Comparison of ENCODE assay signal across 1 cellular context in the genomic region with DNA sequence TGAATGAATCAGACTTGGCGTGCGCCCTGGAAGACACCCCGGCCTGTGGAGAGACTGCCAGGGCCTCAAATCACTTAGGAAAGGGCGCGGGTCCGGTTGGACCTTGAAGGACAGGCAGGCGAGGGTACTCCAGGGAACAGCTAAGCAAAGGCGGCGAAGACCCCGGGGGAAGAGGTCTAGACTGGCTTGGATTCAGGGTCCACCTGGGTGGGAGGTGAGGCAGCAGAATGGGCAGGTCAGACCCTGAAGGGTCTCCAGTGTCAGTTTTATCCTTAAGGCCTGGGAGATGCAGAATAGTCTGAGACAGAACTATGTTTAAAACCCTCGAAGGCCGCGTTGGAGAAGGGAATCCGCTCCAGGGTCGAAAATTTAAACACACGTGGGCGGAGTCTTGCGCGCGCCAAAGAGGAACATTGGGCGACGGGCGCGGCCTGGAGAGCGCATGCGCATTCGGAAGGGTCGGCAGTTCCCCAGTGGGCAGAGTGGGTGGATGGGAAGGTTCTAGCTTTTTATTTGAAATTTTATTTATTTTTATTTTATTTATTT.
TF ChIP-seq lines count a peak whose summit lies in the region.

No MANE protein-coding gene starts in this region.

TF ChIP-seq in K562, 482 proteins besides CTCF, POLR2A, EP300 and RAD21 (continued from another document and continues in another):
- TF ChIP-seq, protein P1, sequence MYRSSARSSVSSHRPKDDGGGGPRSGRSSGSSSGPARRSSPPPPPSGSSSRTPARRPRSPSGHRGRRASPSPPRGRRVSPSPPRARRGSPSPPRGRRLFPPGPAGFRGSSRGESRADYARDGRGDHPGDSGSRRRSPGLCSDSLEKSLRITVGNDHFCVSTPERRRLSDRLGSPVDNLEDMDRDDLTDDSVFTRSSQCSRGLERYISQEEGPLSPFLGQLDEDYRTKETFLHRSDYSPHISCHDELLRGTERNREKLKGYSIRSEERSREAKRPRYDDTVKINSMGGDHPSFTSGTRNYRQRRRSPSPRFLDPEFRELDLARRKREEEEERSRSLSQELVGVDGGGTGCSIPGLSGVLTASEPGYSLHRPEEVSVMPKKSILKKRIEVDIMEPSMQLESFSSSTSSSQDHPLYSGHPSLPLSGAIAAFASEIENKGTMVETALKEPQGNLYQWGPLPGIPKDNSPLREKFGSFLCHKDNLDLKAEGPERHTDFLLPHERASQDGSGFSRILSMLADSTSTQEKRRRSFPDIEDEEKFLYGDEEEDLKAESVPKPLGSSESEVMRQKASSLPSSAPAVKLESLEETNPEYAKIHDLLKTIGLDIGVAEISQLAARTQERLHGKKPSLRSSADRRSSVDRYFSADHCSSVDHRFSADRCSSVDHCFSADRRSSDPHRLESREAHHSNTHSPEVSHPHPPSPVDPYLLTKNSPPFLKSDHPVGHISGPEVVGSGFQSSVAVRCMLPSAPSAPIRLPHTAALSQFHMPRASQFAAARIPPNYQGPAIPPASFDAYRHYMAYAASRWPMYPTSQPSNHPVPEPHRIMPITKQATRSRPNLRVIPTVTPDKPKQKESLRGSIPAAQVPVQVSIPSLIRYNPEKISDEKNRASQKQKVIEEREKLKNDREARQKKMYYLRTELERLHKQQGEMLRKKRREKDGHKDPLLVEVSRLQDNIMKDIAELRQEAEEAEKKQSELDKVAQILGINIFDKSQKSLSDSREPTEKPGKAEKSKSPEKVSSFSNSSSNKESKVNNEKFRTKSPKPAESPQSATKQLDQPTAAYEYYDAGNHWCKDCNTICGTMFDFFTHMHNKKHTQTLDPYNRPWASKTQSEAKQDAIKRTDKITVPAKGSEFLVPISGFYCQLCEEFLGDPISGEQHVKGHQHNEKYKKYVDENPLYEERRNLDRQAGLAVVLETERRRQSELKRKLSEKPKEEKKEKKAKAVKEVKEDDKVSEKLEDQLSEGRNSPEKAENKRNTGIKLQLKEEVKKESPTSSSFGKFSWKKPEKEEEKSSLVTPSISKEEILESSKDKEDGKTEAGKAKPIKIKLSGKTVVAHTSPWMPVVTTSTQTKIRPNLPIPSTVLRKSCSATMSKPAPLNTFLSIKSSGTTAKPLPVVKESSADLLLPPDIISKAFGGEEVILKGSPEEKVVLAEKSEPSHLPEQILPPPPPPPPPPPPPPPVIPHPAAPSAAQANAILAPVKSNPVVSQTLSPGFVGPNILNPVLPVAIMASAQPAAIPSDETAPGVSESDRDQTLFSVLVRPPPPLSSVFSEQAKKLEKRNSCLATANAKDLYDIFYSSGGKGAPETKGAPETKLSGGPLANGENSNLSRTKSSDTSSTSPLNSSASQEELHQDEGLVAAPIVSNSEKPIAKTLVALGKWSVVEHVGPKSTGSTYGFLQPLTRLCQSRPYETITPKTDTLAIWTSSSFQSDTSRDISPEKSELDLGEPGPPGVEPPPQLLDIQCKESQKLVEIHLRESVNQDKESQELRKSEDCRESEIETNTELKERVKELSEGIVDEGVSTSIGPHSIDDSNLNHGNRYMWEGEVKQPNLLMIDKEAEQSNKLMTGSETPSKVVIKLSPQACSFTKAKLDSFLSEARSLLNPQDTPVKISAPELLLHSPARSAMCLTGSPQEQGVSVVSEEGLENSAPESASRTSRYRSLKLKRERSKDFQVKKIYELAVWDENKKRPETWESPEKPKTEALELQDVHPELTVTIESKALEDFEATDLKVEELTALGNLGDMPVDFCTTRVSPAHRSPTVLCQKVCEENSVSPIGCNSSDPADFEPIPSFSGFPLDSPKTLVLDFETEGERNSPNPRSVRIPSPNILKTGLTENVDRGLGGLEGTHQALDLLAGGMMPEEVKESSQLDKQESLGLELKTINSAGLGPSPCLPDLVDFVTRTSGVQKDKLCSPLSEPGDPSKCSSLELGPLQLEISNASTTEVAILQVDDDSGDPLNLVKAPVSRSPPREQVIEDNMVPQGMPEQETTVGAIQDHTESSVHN (IDR thresholded peaks at IDR 0.05; ENCODE audit: borderline replicate concordance in 1 of 2, low read depth in 1 of 2) = no peak
- no peak for TF ChIP-seq ESRRB (CRISPR knock-in tag; IDR thresholded peaks at IDR 0.05; ENCODE audit: borderline replicate concordance)
- TF ChIP-seq IFI16 (CRISPR knock-in tag; IDR thresholded peaks at IDR 0.05) = no peak
- no peak; the same call in 1 of the 2 replicates for TF ChIP-seq TRIM28 (IDR thresholded peaks at IDR 0.05)
- TF ChIP-seq, protein P2, sequence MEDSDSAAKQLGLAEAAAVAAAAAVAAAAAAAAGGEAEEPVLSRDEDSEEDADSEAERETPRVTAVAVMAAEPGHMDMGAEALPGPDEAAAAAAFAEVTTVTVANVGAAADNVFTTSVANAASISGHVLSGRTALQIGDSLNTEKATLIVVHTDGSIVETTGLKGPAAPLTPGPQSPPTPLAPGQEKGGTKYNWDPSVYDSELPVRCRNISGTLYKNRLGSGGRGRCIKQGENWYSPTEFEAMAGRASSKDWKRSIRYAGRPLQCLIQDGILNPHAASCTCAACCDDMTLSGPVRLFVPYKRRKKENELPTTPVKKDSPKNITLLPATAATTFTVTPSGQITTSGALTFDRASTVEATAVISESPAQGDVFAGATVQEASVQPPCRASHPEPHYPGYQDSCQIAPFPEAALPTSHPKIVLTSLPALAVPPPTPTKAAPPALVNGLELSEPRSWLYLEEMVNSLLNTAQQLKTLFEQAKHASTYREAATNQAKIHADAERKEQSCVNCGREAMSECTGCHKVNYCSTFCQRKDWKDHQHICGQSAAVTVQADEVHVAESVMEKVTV (CRISPR knock-in tag; IDR thresholded peaks at IDR 0.05) = no peak
- TF ChIP-seq MEF2D (tag; conservative IDR thresholded peaks at IDR 0.05; ENCODE audit: low read depth) = peak; percentile 29; the same call in 1 of the 2 replicates
- TF ChIP-seq, protein P3, sequence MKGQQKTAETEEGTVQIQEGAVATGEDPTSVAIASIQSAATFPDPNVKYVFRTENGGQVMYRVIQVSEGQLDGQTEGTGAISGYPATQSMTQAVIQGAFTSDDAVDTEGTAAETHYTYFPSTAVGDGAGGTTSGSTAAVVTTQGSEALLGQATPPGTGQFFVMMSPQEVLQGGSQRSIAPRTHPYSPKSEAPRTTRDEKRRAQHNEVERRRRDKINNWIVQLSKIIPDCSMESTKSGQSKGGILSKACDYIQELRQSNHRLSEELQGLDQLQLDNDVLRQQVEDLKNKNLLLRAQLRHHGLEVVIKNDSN (CRISPR knock-in tag; IDR thresholded peaks at IDR 0.05) = no peak
- TF ChIP-seq, protein P4, sequence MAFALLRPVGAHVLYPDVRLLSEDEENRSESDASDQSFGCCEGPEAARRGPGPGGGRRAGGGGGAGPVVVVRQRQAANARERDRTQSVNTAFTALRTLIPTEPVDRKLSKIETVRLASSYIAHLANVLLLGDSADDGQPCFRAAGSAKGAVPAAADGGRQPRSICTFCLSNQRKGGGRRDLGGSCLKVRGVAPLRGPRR (CRISPR knock-in tag; IDR thresholded peaks at IDR 0.05) = no peak
- no peak for TF ChIP-seq NFATC3 (IDR thresholded peaks at IDR 0.05)
- TF ChIP-seq PML (IDR thresholded peaks at IDR 0.05; ENCODE audit: low read length) = peak; percentile 66
- TF ChIP-seq RUNX1 (IDR thresholded peaks at IDR 0.05; ENCODE audit: low read depth) = no peak
- TF ChIP-seq, protein P5, sequence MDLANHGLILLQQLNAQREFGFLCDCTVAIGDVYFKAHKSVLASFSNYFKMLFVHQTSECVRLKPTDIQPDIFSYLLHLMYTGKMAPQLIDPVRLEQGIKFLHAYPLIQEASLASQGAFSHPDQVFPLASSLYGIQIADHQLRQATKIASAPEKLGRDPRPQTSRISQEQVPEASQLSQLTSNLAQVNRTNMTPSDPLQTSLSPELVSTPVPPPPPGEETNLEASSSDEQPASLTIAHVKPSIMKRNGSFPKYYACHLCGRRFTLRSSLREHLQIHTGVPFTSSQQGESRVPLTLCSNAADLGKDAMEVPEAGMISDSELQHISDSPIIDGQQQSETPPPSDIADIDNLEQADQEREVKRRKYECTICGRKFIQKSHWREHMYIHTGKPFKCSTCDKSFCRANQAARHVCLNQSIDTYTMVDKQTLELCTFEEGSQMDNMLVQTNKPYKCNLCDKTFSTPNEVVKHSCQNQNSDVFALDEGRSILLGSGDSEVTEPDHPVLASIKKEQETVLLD (IDR thresholded peaks at IDR 0.05) = peak; percentile 66; the same call in 1 of the 2 replicates
- peak; percentile 1 for TF ChIP-seq KDM5B (IDR thresholded peaks at IDR 0.05; ENCODE audit: insufficient replicate concordance, low read depth, low read length)
- peak; percentile 91 for TF ChIP-seq ZFX (CRISPR knock-in tag; IDR thresholded peaks at IDR 0.05)
- TF ChIP-seq U2AF2 (optimal IDR thresholded peaks at IDR 0.05; ENCODE audit: low read depth, low read length) = no peak
- TF ChIP-seq, protein P6, sequence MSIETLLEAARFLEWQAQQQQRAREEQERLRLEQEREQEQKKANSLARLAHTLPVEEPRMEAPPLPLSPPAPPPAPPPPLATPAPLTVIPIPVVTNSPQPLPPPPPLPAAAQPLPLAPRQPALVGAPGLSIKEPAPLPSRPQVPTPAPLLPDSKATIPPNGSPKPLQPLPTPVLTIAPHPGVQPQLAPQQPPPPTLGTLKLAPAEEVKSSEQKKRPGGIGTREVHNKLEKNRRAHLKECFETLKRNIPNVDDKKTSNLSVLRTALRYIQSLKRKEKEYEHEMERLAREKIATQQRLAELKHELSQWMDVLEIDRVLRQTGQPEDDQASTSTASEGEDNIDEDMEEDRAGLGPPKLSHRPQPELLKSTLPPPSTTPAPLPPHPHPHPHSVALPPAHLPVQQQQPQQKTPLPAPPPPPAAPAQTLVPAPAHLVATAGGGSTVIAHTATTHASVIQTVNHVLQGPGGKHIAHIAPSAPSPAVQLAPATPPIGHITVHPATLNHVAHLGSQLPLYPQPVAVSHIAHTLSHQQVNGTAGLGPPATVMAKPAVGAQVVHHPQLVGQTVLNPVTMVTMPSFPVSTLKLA (conservative IDR thresholded peaks at IDR 0.05) = peak; percentile 67 to 70
- no peak for TF ChIP-seq KAT2B (IDR thresholded peaks at IDR 0.05; ENCODE audit: low read depth, low read length)
- TF ChIP-seq, protein P7, sequence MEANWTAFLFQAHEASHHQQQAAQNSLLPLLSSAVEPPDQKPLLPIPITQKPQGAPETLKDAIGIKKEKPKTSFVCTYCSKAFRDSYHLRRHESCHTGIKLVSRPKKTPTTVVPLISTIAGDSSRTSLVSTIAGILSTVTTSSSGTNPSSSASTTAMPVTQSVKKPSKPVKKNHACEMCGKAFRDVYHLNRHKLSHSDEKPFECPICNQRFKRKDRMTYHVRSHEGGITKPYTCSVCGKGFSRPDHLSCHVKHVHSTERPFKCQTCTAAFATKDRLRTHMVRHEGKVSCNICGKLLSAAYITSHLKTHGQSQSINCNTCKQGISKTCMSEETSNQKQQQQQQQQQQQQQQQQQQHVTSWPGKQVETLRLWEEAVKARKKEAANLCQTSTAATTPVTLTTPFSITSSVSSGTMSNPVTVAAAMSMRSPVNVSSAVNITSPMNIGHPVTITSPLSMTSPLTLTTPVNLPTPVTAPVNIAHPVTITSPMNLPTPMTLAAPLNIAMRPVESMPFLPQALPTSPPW (CRISPR knock-in tag; IDR thresholded peaks at IDR 0.05) = no peak
- no peak for TF ChIP-seq ZNF717 (CRISPR knock-in tag; IDR thresholded peaks at IDR 0.05)
- peak in 1 of 2 experiments; percentile 43; a peak in 1 of 4 replicates for TF ChIP-seq ARNT (IDR thresholded peaks at IDR 0.05)
- TF ChIP-seq, protein P8, sequence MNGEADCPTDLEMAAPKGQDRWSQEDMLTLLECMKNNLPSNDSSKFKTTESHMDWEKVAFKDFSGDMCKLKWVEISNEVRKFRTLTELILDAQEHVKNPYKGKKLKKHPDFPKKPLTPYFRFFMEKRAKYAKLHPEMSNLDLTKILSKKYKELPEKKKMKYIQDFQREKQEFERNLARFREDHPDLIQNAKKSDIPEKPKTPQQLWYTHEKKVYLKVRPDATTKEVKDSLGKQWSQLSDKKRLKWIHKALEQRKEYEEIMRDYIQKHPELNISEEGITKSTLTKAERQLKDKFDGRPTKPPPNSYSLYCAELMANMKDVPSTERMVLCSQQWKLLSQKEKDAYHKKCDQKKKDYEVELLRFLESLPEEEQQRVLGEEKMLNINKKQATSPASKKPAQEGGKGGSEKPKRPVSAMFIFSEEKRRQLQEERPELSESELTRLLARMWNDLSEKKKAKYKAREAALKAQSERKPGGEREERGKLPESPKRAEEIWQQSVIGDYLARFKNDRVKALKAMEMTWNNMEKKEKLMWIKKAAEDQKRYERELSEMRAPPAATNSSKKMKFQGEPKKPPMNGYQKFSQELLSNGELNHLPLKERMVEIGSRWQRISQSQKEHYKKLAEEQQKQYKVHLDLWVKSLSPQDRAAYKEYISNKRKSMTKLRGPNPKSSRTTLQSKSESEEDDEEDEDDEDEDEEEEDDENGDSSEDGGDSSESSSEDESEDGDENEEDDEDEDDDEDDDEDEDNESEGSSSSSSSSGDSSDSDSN (IDR thresholded peaks at IDR 0.05; ENCODE audit: borderline replicate concordance in 1 of 2, low read depth in 2 of 2, low read length in 2 of 2) = no peak
- TF ChIP-seq SMARCA4 (IDR thresholded peaks at IDR 0.05) = peak; percentile 29
- TF ChIP-seq, protein P9, sequence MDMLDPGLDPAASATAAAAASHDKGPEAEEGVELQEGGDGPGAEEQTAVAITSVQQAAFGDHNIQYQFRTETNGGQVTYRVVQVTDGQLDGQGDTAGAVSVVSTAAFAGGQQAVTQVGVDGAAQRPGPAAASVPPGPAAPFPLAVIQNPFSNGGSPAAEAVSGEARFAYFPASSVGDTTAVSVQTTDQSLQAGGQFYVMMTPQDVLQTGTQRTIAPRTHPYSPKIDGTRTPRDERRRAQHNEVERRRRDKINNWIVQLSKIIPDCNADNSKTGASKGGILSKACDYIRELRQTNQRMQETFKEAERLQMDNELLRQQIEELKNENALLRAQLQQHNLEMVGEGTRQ (CRISPR knock-in tag; IDR thresholded peaks at IDR 0.05) = peak; percentile 11; the same call in 1 of the 2 replicates
- peak; percentile 69; the same call in 1 of the 2 replicates for TF ChIP-seq LCOR (CRISPR knock-in tag; IDR thresholded peaks at IDR 0.05)
- TF ChIP-seq ZNF212 (CRISPR knock-in tag; IDR thresholded peaks at IDR 0.05) = no peak
- TF ChIP-seq, protein P10, sequence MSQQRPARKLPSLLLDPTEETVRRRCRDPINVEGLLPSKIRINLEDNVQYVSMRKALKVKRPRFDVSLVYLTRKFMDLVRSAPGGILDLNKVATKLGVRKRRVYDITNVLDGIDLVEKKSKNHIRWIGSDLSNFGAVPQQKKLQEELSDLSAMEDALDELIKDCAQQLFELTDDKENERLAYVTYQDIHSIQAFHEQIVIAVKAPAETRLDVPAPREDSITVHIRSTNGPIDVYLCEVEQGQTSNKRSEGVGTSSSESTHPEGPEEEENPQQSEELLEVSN (IDR thresholded peaks at IDR 0.05; ENCODE audit: borderline replicate concordance in 1 of 2, extremely low read depth in 1 of 2, insufficient read depth in 1 of 2, insufficient read length in 1 of 2, low read depth in 1 of 2, low read length in 1 of 2, poor library complexity in 1 of 2, severe bottlenecking in 1 of 2) = peak; percentile 89 to 99
- no peak for TF ChIP-seq TBL1XR1 (IDR thresholded peaks at IDR 0.05; ENCODE audit: low read length in 2 of 2)
- TF ChIP-seq GABPA (tag; conservative IDR thresholded peaks at IDR 0.05; ENCODE audit: low read depth) = 0 out of 2 replicates have a peak, but pooled peaks have one; percentile 32
- peak; percentile 96 for TF ChIP-seq RBM39 (optimal IDR thresholded peaks at IDR 0.05; ENCODE audit: low read depth, low read length)
- no peak for TF ChIP-seq SPI1 (IDR thresholded peaks at IDR 0.05; ENCODE audit: borderline replicate concordance, low read depth, low read length)
- peak; percentile 83 for TF ChIP-seq MYC (IDR thresholded peaks at IDR 0.05; ENCODE audit: low read depth, low read length)
- peak; percentile 72; the same call in 1 of the 2 replicates for TF ChIP-seq MYC (CRISPR knock-in tag; IDR thresholded peaks at IDR 0.05; ENCODE audit: borderline replicate concordance, low read depth)
- peak; percentile 77 for TF ChIP-seq FOXM1 (IDR thresholded peaks at IDR 0.05; ENCODE audit: low read depth)
- TF ChIP-seq FOXM1 (CRISPR knock-in tag; IDR thresholded peaks at IDR 0.05; ENCODE audit: low read depth) = no peak
- no peak for TF ChIP-seq CREBBP (IDR thresholded peaks at IDR 0.05; ENCODE audit: low read depth, low read length)
- peak; percentile 34; the same call in 1 of the 2 replicates for TF ChIP-seq CREM (IDR thresholded peaks at IDR 0.05; ENCODE audit: low read depth)
- no peak for TF ChIP-seq MTF1 (CRISPR knock-in tag; IDR thresholded peaks at IDR 0.05; ENCODE audit: borderline replicate concordance)
